ENCODE assay signal across 8 cellular contexts in the genomic region with DNA sequence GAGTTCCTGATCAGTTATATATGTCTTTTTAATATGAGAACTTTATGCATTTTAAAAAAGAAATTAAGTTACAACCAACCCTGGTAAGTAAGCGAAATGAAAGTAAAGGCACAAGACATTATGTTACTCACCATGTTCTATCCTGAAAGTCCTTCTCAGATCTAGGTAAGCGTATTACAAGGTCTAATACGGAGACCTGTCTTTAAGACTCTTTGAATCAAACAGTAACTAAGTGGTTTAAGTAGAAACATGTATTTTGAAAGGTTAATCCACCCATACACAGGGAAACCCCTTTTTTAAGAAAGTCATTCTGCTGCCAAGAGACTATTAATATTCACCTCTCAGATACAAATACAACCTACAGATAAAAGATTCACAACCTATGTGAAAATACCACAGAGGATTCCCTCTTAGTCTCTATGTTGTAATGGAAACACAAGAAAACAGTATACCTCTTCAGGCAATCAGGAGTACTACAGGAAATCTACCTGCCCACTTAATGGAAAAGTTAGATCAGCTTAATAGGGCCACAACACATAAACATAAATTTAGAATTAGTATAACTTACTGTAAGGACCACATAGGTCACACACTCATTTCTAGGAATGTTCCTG.
A peak's percentile ranks its signal among the peaks of the same experiment; 100 is the strongest.
DNase-seq lines count a peak whose midpoint lies in the region; ATAC-seq and TF ChIP-seq lines count a peak whose summit lies in the region.

No MANE protein-coding gene starts in this region.

- H4K20me1 ChIP-seq in MM.1S (ENCODE audit: insufficient read depth, low read length): no peaks in the 10 kb centered on the region

- no peaks in the 10 kb centered on the region for H3K9me3 ChIP-seq in MM.1S (replicated peaks; ENCODE audit: insufficient read depth, low read length)

- no peaks in the 10 kb centered on the region for H3K9me3 Mint-ChIP-seq in activated CD8-positive, alpha-beta memory T cell treated with anti-CD3 and anti-CD28 coated beads, Interleukin-2, amount 10 ng/mL, durations not matched to agents 7 days and 5 days (ENCODE audit: low read depth)
- no peaks in the 10 kb centered on the region for H3K9me3 Mint-ChIP-seq in HFFc6
- H3K9me3 Mint-ChIP-seq in stimulated activated memory B cell treated with anti-CD40 and anti-IgM and Interleukin-4, amounts not matched to agents 10 μg/mL and 1 μg/mL and 100 μg/mL, for 72 hours: no peaks in the 10 kb centered on the region

- peak overlapping the region; percentile 80 for H3K4me3 Mint-ChIP-seq in activated CD8-positive, alpha-beta memory T cell treated with anti-CD3 and anti-CD28 coated beads, Interleukin-2, amount 10 ng/mL, durations not matched to agents 7 days and 5 days
- no peak overlapping the region for H3K4me3 Mint-ChIP-seq in HFFc6
- peak overlapping the region; percentile 5 for H3K4me3 Mint-ChIP-seq in stimulated activated memory B cell treated with anti-CD40 and anti-IgM and Interleukin-4, amounts not matched to agents 10 μg/mL and 1 μg/mL and 100 μg/mL, for 72 hours

- H3K4me1 Mint-ChIP-seq in activated CD8-positive, alpha-beta memory T cell treated with anti-CD3 and anti-CD28 coated beads, Interleukin-2, amount 10 ng/mL, durations not matched to agents 7 days and 5 days: peaks cover 45% of the 10 kb centered on the region
- no peaks in the 10 kb centered on the region; the same call in 1 of the 2 replicates for H3K4me1 Mint-ChIP-seq in HFFc6 (ENCODE audit: low read depth)
- peaks cover 7% of the 10 kb centered on the region for H3K4me1 Mint-ChIP-seq in stimulated activated memory B cell treated with anti-CD40 and anti-IgM and Interleukin-4, amounts not matched to agents 10 μg/mL and 1 μg/mL and 100 μg/mL, for 72 hours

- DNase-seq in activated CD8-positive, alpha-beta memory T cell treated with anti-CD3 and anti-CD28 coated beads, Interleukin-2, amount 10 ng/mL, durations not matched to agents 7 days and 5 days: no peak
- DNase-seq in activated CD8-positive, alpha-beta memory T cell treated with anti-CD3 and anti-CD28 coated beads for 24 hours: no peak
- DNase-seq in HFFc6: no peak
- DNase-seq in MM.1S: peak; percentile 34
- DNase-seq in SKM-1 treated with dmso at 0.1 percent for 144 hours (lab: John Stamatoyannopoulos, UW; ENCODE audit: unreplicated experiment): no peak
- DNase-seq in stimulated activated CD4-positive, alpha-beta T cell treated with anti-CD3 and anti-CD28 coated beads, Interleukin-4, amount 100 ng/mL, for 1 hour: no peak
- DNase-seq in HUDEP-2 (lab: John Stamatoyannopoulos, UW; ENCODE audit: unreplicated experiment in 76 of 76): no peak

- no peaks in the 10 kb centered on the region for H3K27me3 Mint-ChIP-seq in activated CD8-positive, alpha-beta memory T cell treated with anti-CD3 and anti-CD28 coated beads, Interleukin-2, amount 10 ng/mL, durations not matched to agents 7 days and 5 days
- H3K27me3 Mint-ChIP-seq in HFFc6 (ENCODE audit: insufficient read depth): no peaks in the 10 kb centered on the region; the same call in 1 of the 2 replicates
- H3K27me3 Mint-ChIP-seq in stimulated activated memory B cell treated with anti-CD40 and anti-IgM and Interleukin-4, amounts not matched to agents 10 μg/mL and 1 μg/mL and 100 μg/mL, for 72 hours: no peaks in the 10 kb centered on the region

- H2AFZ ChIP-seq in MM.1S (ENCODE audit: low read length): peak overlapping the region; percentile 54

- CTCF ChIA-PET in activated CD8-positive, alpha-beta memory T cell treated with anti-CD3 and anti-CD28 coated beads, Interleukin-2, amount 10 ng/mL, durations not matched to agents 7 days and 5 days (lab: Charles Lee): interaction anchor here (1.0 to 2.9 kb wide), 8 partner anchors 13 to 80 kb away, joined by 3 to 16 read pairs (median 9); no protein-coding TSS in a partner anchor

- no peaks in the 10 kb centered on the region for H3K4me1 ChIP-seq in MM.1S (ENCODE audit: low read length)

- peak; percentile 69 for ATAC-seq in activated CD8-positive, alpha-beta memory T cell treated with anti-CD3 and anti-CD28 coated beads, Interleukin-2, amount 10 ng/mL, durations not matched to agents 7 days and 5 days
- ATAC-seq in stimulated activated memory B cell treated with anti-CD40 and anti-IgM and Interleukin-4, amounts not matched to agents 10 μg/mL and 1 μg/mL and 100 μg/mL, for 72 hours: peak; percentile 61

- TF ChIP-seq CTCF in HFFc6 (IDR thresholded peaks at IDR 0.05) (peak; percentile 41), MM.1S (IDR thresholded peaks at IDR 0.05; ENCODE audit: low read length) (peak; percentile 29)

- H3K79me2 ChIP-seq in MM.1S (ENCODE audit: low read length): no peaks in the 10 kb centered on the region

- H3K27me3 ChIP-seq in MM.1S (replicated peaks; ENCODE audit: insufficient read depth, low read length): no peaks in the 10 kb centered on the region

- H3F3A ChIP-seq in MM.1S (ENCODE audit: insufficient read depth, low read length): no peaks in the 10 kb centered on the region

- H3K4me3 ChIP-seq in MM.1S (ENCODE audit: low read length): peak overlapping the region; percentile 36

- peak overlapping the region; percentile 56 for H3K4me2 ChIP-seq in MM.1S (ENCODE audit: low read depth, low read length)

- H3K9ac ChIP-seq in MM.1S (ENCODE audit: low read length): peak overlapping the region; percentile 21; the same call in 1 of the 2 replicates

- peak overlapping the region; percentile 99 for H3K27ac Mint-ChIP-seq in activated CD8-positive, alpha-beta memory T cell treated with anti-CD3 and anti-CD28 coated beads, Interleukin-2, amount 10 ng/mL, durations not matched to agents 7 days and 5 days
- no peak overlapping the region for H3K27ac Mint-ChIP-seq in HFFc6
- no peak overlapping the region for H3K27ac Mint-ChIP-seq in stimulated activated memory B cell treated with anti-CD40 and anti-IgM and Interleukin-4, amounts not matched to agents 10 μg/mL and 1 μg/mL and 100 μg/mL, for 72 hours

- H3K9me2 ChIP-seq in MM.1S (replicated peaks; ENCODE audit: insufficient read depth, low read length): no peaks in the 10 kb centered on the region

- H3K36me3 Mint-ChIP-seq in activated CD8-positive, alpha-beta memory T cell treated with anti-CD3 and anti-CD28 coated beads, Interleukin-2, amount 10 ng/mL, durations not matched to agents 7 days and 5 days: peaks cover 5% of the 10 kb centered on the region
- H3K36me3 Mint-ChIP-seq in HFFc6 (ENCODE audit: low read depth): no peaks in the 10 kb centered on the region
- no peaks in the 10 kb centered on the region for H3K36me3 Mint-ChIP-seq in stimulated activated memory B cell treated with anti-CD40 and anti-IgM and Interleukin-4, amounts not matched to agents 10 μg/mL and 1 μg/mL and 100 μg/mL, for 72 hours

- no peaks in the 10 kb centered on the region for H3K36me3 ChIP-seq in MM.1S (replicated peaks; ENCODE audit: insufficient read depth, low read length)

- H3K27ac ChIP-seq in MM.1S (ENCODE audit: low read length): peak overlapping the region; percentile 9; the same call in 1 of the 2 replicates
